In genomic region chr21:44793269-44794030, GRCh38 we compare ENCODE assay signal across 9 cellular contexts. TPM values are rescaled to one million over a fixed set of nuclear protein-coding genes. Genes with fewer than 3 reads are reported as not detected.
A peak's percentile ranks its signal among the peaks of the same experiment; 100 is the strongest.
DNase-seq lines count a peak whose midpoint lies in the region; ATAC-seq, FAIRE-seq and TF ChIP-seq lines count a peak whose summit lies in the region.
"Had no signal": no experiment of that assay in that cellular context is flagged by ENCODE, and none has a peak within 500 bp of the region (broad histone marks: within the 10 kb centered on the region; RNA-seq: fewer than 3 reads in every experiment).

No MANE protein-coding gene starts in this region.

- intact Hi-C loops in GM12878 (cut with micrococcal nuclease; ENCODE audit: unreplicated experiment), result loop anchor here (1.0 kb wide), 1 partner anchor 283 kb away; no protein-coding TSS in a partner anchor

- no peaks in the 10 kb centered on the region for H3K9me3 ChIP-seq in GM12878 (replicated peaks; ENCODE audit: control insufficient read depth, insufficient read depth, low read length)

- RAD21 ChIA-PET in GM12878 (lab: Charles Lee; ENCODE audit: unreplicated experiment), result interaction anchor here (0.5 to 2.7 kb wide), 21 partner anchors 8 to 779 kb away, joined by 3 to 17 read pairs (median 4); partner anchors contain the start of genes SUMO3 and UBE2G2

- DNase-seq in CD1c-positive myeloid dendritic cell (ENCODE audit: extremely low spot score) (peak; percentile 68), NCI-H1092 treated with DMSO at 0.1 percent for 48 hours (lab: John Stamatoyannopoulos, UW) (peak; percentile 53), SW480 (ENCODE audit: low spot score) (peak; percentile 62), GM12878 (ENCODE audit: low read depth, low spot score) (no peak), hypothalamus (lab: John Stamatoyannopoulos, UW) (peak in 31 of 51 donors; percentile 3 to 57 (median 21))
- DNase-seq in stimulated activated CD4-positive, alpha-beta T cell treated with anti-CD3 and anti-CD28 coated beads, Interleukin-12 subunit alpha, Interleukin-12 subunit beta, amount 100 ng/mL, for 4 hours, result peak; percentile 31

- SMC1A ChIA-PET in GM12878 (lab: Charles Lee; ENCODE audit: uncharacterized antibody, unreplicated experiment), result interaction anchor here (0.7 to 1.6 kb wide), 19 partner anchors 10 to 314 kb away, joined by 3 to 14 read pairs (median 4); partner anchors contain the start of gene PTTG1IP

- H3K79me2 ChIP-seq in GM12878 (ENCODE audit: control insufficient read depth, insufficient read depth, low read length), result peaks cover 57% of the 10 kb centered on the region

- H2AFZ ChIP-seq in GM12878 (ENCODE audit: control insufficient read depth, low read depth, low read length), result no peak overlapping the region

- TF ChIP-seq EP300 in GM12878 (IDR thresholded peaks at IDR 0.05; ENCODE audit: borderline replicate concordance in 1 of 2, control insufficient read depth in 1 of 2, low read depth in 2 of 2, low read length in 2 of 2), result no peak

- H3K27me3 ChIP-seq in GM12878 (replicated peaks in 1 of 2; ENCODE audit: control insufficient read depth in 2 of 2, insufficient read depth in 2 of 2, low read length in 1 of 2), result no peaks in the 10 kb centered on the region

- in situ Hi-C loops in GM12878 (cut with MboI), result loop anchor here (5.0 kb wide), 1 partner anchor 286 kb away; no protein-coding TSS in a partner anchor

- H3K36me3 ChIP-seq in GM12878 (ENCODE audit: control insufficient read depth in 2 of 2, insufficient read depth in 2 of 2, low read length in 1 of 2), result peaks cover 5 to 8% of the 10 kb centered on the region in 2 experiments; a peak in 3 of 4 replicates

- peak overlapping the region; percentile 30; the same call in 1 of the 2 replicates for H3K27ac ChIP-seq in GM12878 (ENCODE audit: control insufficient read depth, insufficient read depth)

- no peak overlapping the region; the same call in 1 of the 2 replicates for H3K4me3 ChIP-seq in GM12878
- H3K4me3 ChIP-seq: skin epidermis had no signal

- no TSS peak for BruUV-seq in GM12878 (replicated peaks; lab: Mats Ljungman, UMichigan)

- TF ChIP-seq CTCF in GM12878 (IDR thresholded peaks at IDR 0.05 in 2 of 3, conservative IDR thresholded peaks at IDR 0.05 in 1 of 3; ENCODE audit: control insufficient read depth in 2 of 3, extremely low read depth in 1 of 3, insufficient read depth in 1 of 3, low read depth in 3 of 3, low read length in 3 of 3), result peak; percentile 66 to 77 (median 68)

- H3K4me2 ChIP-seq in GM12878 (ENCODE audit: control insufficient read depth, insufficient read depth), result peak overlapping the region; percentile 41; the same call in 1 of the 2 replicates

- 16% methylated on average over 9 of the region's 9 CpGs for WGBS in GM12878 (ENCODE audit: insufficient coverage, insufficient replicate concordance, low lambda C conversion rate, missing lambda C conversion rate)

- FAIRE-seq in GM12878 (lab: Jason Lieb, UNC), result peak; percentile 81

- TF ChIP-seq RAD21 in GM12878 (IDR thresholded peaks at IDR 0.05; ENCODE audit: insufficient read depth, low read depth, low read length), result peak; percentile 82

- CTCF ChIA-PET in GM12878 (lab: Yijun Ruan, JAX), result interaction anchor here (0.6 to 3.2 kb wide), 52 partner anchors 8 to 780 kb away, joined by 3 to 37 read pairs (median 4); partner anchors contain the start of genes CFAP410, PTTG1IP, TSPEAR and UBE2G2

- POLR2A ChIA-PET in GM12878 (lab: Charles Lee), result interaction anchor here (0.6 to 1.4 kb wide), 3 partner anchors 81 to 134 kb away, joined by 4 to 6 read pairs (median 4); no protein-coding TSS in a partner anchor

- no peaks in the 10 kb centered on the region for H4K20me1 ChIP-seq in GM12878 (ENCODE audit: control insufficient read depth, insufficient read depth)

- peaks cover 19% of the 10 kb centered on the region for H3K4me1 ChIP-seq in GM12878 (ENCODE audit: control insufficient read depth, insufficient read depth, low read length)

- H3K9ac ChIP-seq in GM12878 (ENCODE audit: control insufficient read depth, insufficient read depth, low read length), result no peak overlapping the region

- TF ChIP-seq POLR2A in GM12878 (IDR thresholded peaks at IDR 0.05; ENCODE audit: low read depth, low read length), result no peak

- ATAC-seq in GM19452 (IDR thresholded peaks at IDR 0.05; ENCODE audit: unreplicated experiment), result peak; percentile 61
- peak; percentile 94 for ATAC-seq in GM12878
- ATAC-seq in HG02852 (IDR thresholded peaks at IDR 0.05; ENCODE audit: unreplicated experiment), result no peak

TF ChIP-seq in GM12878, 131 proteins besides CTCF, POLR2A, EP300 and RAD21 (continues in another document):
- TF ChIP-seq, protein P1, sequence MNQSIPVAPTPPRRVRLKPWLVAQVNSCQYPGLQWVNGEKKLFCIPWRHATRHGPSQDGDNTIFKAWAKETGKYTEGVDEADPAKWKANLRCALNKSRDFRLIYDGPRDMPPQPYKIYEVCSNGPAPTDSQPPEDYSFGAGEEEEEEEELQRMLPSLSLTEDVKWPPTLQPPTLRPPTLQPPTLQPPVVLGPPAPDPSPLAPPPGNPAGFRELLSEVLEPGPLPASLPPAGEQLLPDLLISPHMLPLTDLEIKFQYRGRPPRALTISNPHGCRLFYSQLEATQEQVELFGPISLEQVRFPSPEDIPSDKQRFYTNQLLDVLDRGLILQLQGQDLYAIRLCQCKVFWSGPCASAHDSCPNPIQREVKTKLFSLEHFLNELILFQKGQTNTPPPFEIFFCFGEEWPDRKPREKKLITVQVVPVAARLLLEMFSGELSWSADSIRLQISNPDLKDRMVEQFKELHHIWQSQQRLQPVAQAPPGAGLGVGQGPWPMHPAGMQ (IDR thresholded peaks at IDR 0.05; ENCODE audit: borderline replicate concordance), result no peak
- TF ChIP-seq ELK1 (IDR thresholded peaks at IDR 0.05; ENCODE audit: low read depth, low read length) (no peak), STAT1 (conservative IDR thresholded peaks at IDR 0.05) (peak; percentile 59; the same call in 1 of the 2 replicates), RB1 (IDR thresholded peaks at IDR 0.05; ENCODE audit: borderline replicate concordance) (0 out of 2 replicates have a peak, but pooled peaks have one; percentile 35), TCF12 (IDR thresholded peaks at IDR 0.05; ENCODE audit: low read depth, low read length) (0 out of 2 replicates have a peak, but pooled peaks have one; percentile 24)

RNA-seq across cellular contexts. Expression of gene UBE2G2, which starts 8.2 kb away (rescaled TPM):
- total RNA-seq in GM12878 (2013; cell fraction: nucleolus; rRNA removed), result 187 and 192 TPM in 2 replicates
- total RNA-seq in GM12878 (2014; rRNA removed), result 75.6 and 82.3 TPM in 2 replicates
- total RNA-seq in GM12878 (2014; rRNA removed; fragmentation: Illumina TruSeq; extraction: Trizol), result 62.4 and 66.1 TPM in 2 replicates
- 71.0 and 76.1 TPM in 2 replicates for total RNA-seq in GM12878 (2021)
- 33.3 TPM for polyA plus RNA-seq in GM12878 (2011; ENCODE audit: low read depth)
- polyA plus RNA-seq in GM12878 (2011; rRNA removed), result 101 and 102 TPM in 2 replicates
- polyA plus RNA-seq in GM12878 (2011; cell fraction: cytosol; rRNA removed), result 105 and 172 TPM in 2 replicates
- polyA plus RNA-seq in GM12878 (2011; cell fraction: nucleus; rRNA removed), result 131 and 160 TPM in 2 replicates
- 45.8 and 68.2 TPM in 2 replicates for polyA plus RNA-seq in GM12878 (2012)
- 93.5 and 94.7 TPM in 2 replicates for polyA plus RNA-seq in GM12878 (2014; fragmentation: Illumina TruSeq; extraction: Trizol)
- polyA plus RNA-seq in GM12878 (2014; fragmentation: Nextera tagmentation; extraction: Ambion mirVana), result 10 to 100 TPM; 27.0 to 32.0 TPM
- polyA plus RNA-seq in GM12878 (2014; rRNA removed), result 116 and 139 TPM in 2 replicates
- polyA plus RNA-seq in GM12878 (2016; fragmentation: Nextera tagmentation; extraction: Ambion mirVana), result 10 to 100 TPM; 72.7 to 79.2 TPM
- polyA minus RNA-seq in GM12878 (2011; rRNA and poly(A)+ RNA removed), result 92.3 and 104 TPM in 2 replicates
- 30.3 and 33.2 TPM in 2 replicates for polyA minus RNA-seq in GM12878 (2011; cell fraction: cytosol; rRNA and poly(A)+ RNA removed)
- 43.4 and 64.4 TPM in 2 replicates for polyA minus RNA-seq in GM12878 (2011; cell fraction: nucleus; rRNA and poly(A)+ RNA removed)

RNA-seq across cellular contexts. Expression of gene SUMO3, which starts 24.4 kb away (rescaled TPM):
- 19.0 and 22.2 TPM in 2 replicates for total RNA-seq in GM12878 (2013; cell fraction: nucleolus; rRNA removed)
- total RNA-seq in GM12878 (2014; rRNA removed) (67.5 and 77.0 TPM in 2 replicates), GM12878 (2014; rRNA removed; fragmentation: Illumina TruSeq; extraction: Trizol) (70.3 and 74.3 TPM in 2 replicates), GM12878 (2021) (85.9 and 91.3 TPM in 2 replicates)
- 60.5 TPM for polyA plus RNA-seq in GM12878 (2011; ENCODE audit: low read depth)
- polyA plus RNA-seq in GM12878 (2011; rRNA removed) (106 and 119 TPM in 2 replicates), GM12878 (2014; fragmentation: Illumina TruSeq; extraction: Trizol) (80.0 and 88.4 TPM in 2 replicates), GM12878 (2014; fragmentation: Nextera tagmentation; extraction: Ambion mirVana) (10 to 100 TPM; 14.3 to 33.0 TPM), GM12878 (2014; rRNA removed) (91.3 and 98.3 TPM in 2 replicates), GM12878 (2016; fragmentation: Nextera tagmentation; extraction: Ambion mirVana) (100 to 1,000 TPM; 164 TPM)
- 120 and 127 TPM in 2 replicates for polyA plus RNA-seq in GM12878 (2011; cell fraction: cytosol; rRNA removed)
- 42.9 and 57.8 TPM in 2 replicates for polyA plus RNA-seq in GM12878 (2011; cell fraction: nucleus; rRNA removed)
- 70.8 and 81.7 TPM in 2 replicates for polyA plus RNA-seq in GM12878 (2012)
- 62.3 and 66.9 TPM in 2 replicates for polyA minus RNA-seq in GM12878 (2011; rRNA and poly(A)+ RNA removed)
- polyA minus RNA-seq in GM12878 (2011; cell fraction: cytosol; rRNA and poly(A)+ RNA removed), result 31.8 and 32.6 TPM in 2 replicates
- polyA minus RNA-seq in GM12878 (2011; cell fraction: nucleus; rRNA and poly(A)+ RNA removed), result 12.9 and 17.7 TPM in 2 replicates
